In the genomic region with DNA sequence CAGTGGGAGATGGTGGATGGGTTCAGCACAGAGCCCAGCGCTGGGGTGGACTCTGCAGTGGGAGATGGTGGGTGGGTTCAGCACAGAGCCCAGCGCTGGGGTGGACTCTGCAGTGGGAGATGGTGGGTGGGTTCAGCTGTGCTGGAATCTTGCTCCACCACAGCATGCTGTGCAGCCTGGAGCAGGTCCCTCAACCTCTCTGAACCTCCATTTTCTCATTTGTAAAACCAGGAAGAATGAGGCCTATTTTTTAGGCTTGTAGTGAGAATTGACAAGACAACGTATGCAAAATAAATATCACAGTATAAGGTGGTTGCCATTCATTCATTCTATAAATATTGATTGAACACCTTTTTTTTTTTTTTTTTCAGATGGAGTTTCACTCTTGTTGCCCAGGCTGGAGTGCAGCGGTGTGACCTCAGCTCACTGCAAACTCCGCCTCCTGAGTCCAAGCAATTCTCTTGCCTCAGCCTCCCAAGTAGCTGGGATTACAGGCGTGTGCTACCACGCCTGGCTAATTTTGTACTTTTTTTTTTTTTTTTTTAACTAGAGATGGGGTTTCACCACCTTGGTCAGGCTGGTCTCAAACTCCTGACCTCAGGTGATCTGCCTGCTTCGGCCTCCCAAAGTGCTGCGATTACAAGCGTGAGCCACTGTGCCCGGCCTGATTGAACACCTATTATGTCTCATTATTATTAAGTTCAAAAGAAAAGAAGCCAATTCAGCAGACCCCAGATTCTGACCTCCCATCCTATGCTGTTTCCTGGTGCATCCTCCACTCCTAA, we compare ENCODE assay signal across 2 cellular contexts.
A peak's percentile ranks its signal among the peaks of the same experiment; 100 is the strongest.
TF ChIP-seq lines count a peak whose summit lies in the region.

No MANE protein-coding gene starts in this region.

TF ChIP-seq in WTC11, 78 proteins besides CTCF, POLR2A, EP300 and RAD21:
- TF ChIP-seq MAX (CRISPR knock-in tag; IDR thresholded peaks at IDR 0.05), result 0 out of 2 replicates have a peak, but pooled peaks have one; percentile 38

TF ChIP-seq in K562, 482 proteins besides CTCF, POLR2A, EP300 and RAD21:
- TF ChIP-seq RCOR1 (IDR thresholded peaks at IDR 0.05; ENCODE audit: borderline replicate concordance in 1 of 2, low read depth in 2 of 2, low read length in 2 of 2), result 0 out of 4 replicates have a peak, but pooled peaks of 1 of the 2 experiments have one; percentile 12
- peak; percentile 85 for TF ChIP-seq ZFP36 (IDR thresholded peaks at IDR 0.05; ENCODE audit: low read depth, low read length, partially characterized antibody)
- peak; percentile 49 for TF ChIP-seq RBM25 (IDR thresholded peaks at IDR 0.05; ENCODE audit: low read depth, low read length, severe bottlenecking)
- 0 out of 2 replicates have a peak, but pooled peaks have one; percentile 48 for TF ChIP-seq ADNP (tag; IDR thresholded peaks at IDR 0.05)
- TF ChIP-seq BCOR (IDR thresholded peaks at IDR 0.05), result peak; percentile 82
TF ChIP-seq in K562: peak in this region for 5; not testable (repeated sequence) for 477.
